8 cellular contexts compared by ENCODE assay signal in the genomic region with DNA sequence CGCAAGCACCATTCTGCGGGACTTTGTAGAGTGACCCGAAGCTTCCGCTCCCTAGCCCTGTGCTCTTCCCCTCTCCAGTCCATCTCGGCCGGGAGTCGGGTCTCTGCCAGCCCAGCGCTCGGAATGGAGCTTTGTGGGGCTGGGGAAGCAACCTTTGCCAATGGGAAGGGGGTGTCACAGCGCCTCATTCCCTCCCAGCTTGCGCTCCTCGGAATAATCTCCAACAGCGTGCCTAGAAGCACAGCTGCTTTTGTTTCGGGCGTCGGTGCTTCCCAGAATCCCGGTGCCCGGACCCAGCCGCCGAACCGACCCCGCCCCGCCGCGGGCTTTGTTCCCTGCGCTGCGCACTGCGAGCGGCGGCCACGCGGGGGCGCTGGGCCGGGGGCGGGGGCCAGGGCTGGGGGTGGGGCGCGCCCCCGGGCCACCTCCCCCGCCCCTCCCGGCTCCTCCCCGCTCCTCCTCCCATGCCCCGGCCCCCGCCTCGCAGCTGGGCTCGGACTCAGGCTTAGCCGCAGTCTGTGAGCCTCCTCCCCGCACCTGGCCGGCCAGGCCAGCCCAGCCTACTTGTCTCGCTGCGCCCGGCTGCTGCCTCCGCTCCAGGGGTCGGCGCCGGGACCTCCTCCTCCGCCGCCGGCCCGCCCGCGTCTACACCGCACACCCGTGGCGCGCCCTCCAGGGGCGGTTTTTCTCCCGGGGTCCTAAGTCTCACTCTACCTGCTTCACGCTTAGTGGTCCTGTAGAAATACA.
A peak's percentile ranks its signal among the peaks of the same experiment; 100 is the strongest.
DNase-seq lines count a peak whose midpoint lies in the region; ATAC-seq, FAIRE-seq and TF ChIP-seq lines count a peak whose summit lies in the region.

No MANE protein-coding gene starts in this region.

- H3K4me1 ChIP-seq in A549 (peaks cover 45% of the 10 kb centered on the region), HUES48 (ENCODE audit: control insufficient read depth, insufficient read depth, low read length) (peaks cover 11% of the 10 kb centered on the region), iPS-20b (ENCODE audit: insufficient read depth, low read length) (peaks cover 10% of the 10 kb centered on the region; the same call in 1 of the 2 replicates), smooth muscle cell (ENCODE audit: low read depth) (peaks cover 26% of the 10 kb centered on the region)

- H3K36me3 ChIP-seq in HUES48 (ENCODE audit: control insufficient read depth, insufficient read depth, low read length) (no peaks in the 10 kb centered on the region), iPS-20b (ENCODE audit: insufficient read depth, low read depth, low read length) (no peaks in the 10 kb centered on the region), smooth muscle cell (ENCODE audit: low read depth) (no peaks in the 10 kb centered on the region)

- H3K4me3 ChIP-seq in A549 (peak overlapping the region; percentile 35), HUES48 (ENCODE audit: low read depth, low read length) (peak overlapping the region; percentile 63), iPS-20b (ENCODE audit: low read length) (peak overlapping the region; percentile 83), smooth muscle cell (peak overlapping the region; percentile 72)

- peak; percentile 52 for TF ChIP-seq POLR2A in A549 (IDR thresholded peaks at IDR 0.05; ENCODE audit: low read length)

- H3K79me2 ChIP-seq in smooth muscle cell (ENCODE audit: low read depth) = no peaks in the 10 kb centered on the region

- TF ChIP-seq CTCF in A549 (IDR thresholded peaks at IDR 0.05) = peak; percentile 79
- TF ChIP-seq CTCF in GM13977 (IDR thresholded peaks at IDR 0.05; ENCODE audit: extremely low read depth, insufficient read depth, missing control alignments) = peak; percentile 48
- peak; percentile 68 for TF ChIP-seq CTCF in smooth muscle cell (IDR thresholded peaks at IDR 0.05; ENCODE audit: borderline replicate concordance, insufficient read depth, poor library complexity, severe bottlenecking)

- FAIRE-seq in A549 (lab: Jason Lieb, UNC) = no peak

- POLR2A ChIA-PET in A549 (lab: Yijun Ruan, JAX) = interaction anchor here (0.6 to 1.9 kb wide), 5 partner anchors 12 to 108 kb away, joined by 4 to 16 read pairs (median 4); a partner anchor contains a TSS

- peaks cover 5% of the 10 kb centered on the region for H3F3A ChIP-seq in smooth muscle cell (ENCODE audit: low read depth)

- DNase-seq in A549 (ENCODE audit: low read depth in 1 of 2, low spot score in 1 of 2) (peak; percentile 71 to 82), GM13977 (ENCODE audit: low spot score) (peak; percentile 89), SW 1271 (lab: John Stamatoyannopoulos, UW) (peak; percentile 5 to 29), astrocyte of the hippocampus (ENCODE audit: low read depth, low spot score) (peak; percentile 88), smooth muscle cell (lab: John Stamatoyannopoulos, UW; ENCODE audit: unreplicated experiment) (peak; percentile 40)

- peak in 1 of 2 experiments; percentile 61; a peak in 3 of 5 replicates for TF ChIP-seq RAD21 in A549 (conservative IDR thresholded peaks at IDR 0.05 in 1 of 2, IDR thresholded peaks at IDR 0.05 in 1 of 2)

- WGBS in A549 (ENCODE audit: missing lambda C conversion rate) = 6% methylated on average over 21 of the region's 68 CpGs
- 6% methylated on average over 43 of the region's 68 CpGs for WGBS in smooth muscle cell (ENCODE audit: low lambda C conversion rate)

- H3K27ac ChIP-seq in A549 (peak overlapping the region; percentile 99), HUES48 (ENCODE audit: low read depth, low read length) (peak overlapping the region; percentile 73), iPS-20b (ENCODE audit: low read length) (peak overlapping the region; percentile 88), smooth muscle cell (ENCODE audit: low read depth) (no peak overlapping the region)

- H3K9ac ChIP-seq in HUES48 (ENCODE audit: low read depth, low read length) = peak overlapping the region; percentile 62
- peak overlapping the region; percentile 89 for H3K9ac ChIP-seq in iPS-20b (ENCODE audit: low read depth, low read length)
- H3K9ac ChIP-seq in smooth muscle cell (ENCODE audit: low read depth) = peak overlapping the region; percentile 61

- CTCF ChIA-PET in A549 (lab: Yijun Ruan, JAX) = interaction anchor here (0.5 to 2.6 kb wide), 22 partner anchors 9 to 252 kb away, joined by 3 to 20 read pairs (median 4); a partner anchor contains a TSS

- peak; percentile 62 to 69 for ATAC-seq in A549
- ATAC-seq in GM21825 (IDR thresholded peaks at IDR 0.05; ENCODE audit: unreplicated experiment) = no peak

- no peaks in the 10 kb centered on the region for H3K9me3 ChIP-seq in A549
- H3K9me3 ChIP-seq in HUES48 (ENCODE audit: control insufficient read depth, insufficient read depth, low read length) = no peaks in the 10 kb centered on the region
- H3K9me3 ChIP-seq in iPS-20b (ENCODE audit: insufficient read depth, low read depth, low read length) = no peaks in the 10 kb centered on the region
- no peaks in the 10 kb centered on the region for H3K9me3 ChIP-seq in smooth muscle cell (replicated peaks; ENCODE audit: low read depth)

- in situ Hi-C loops in GM13977 (cut with MboI; ENCODE audit: low pct_unique_long_range_greater_than_20kb, low sequenced_read_pairs, unreplicated experiment) = no loop called here

- peak in 1 of 2 experiments; percentile 17; a peak in 2 of 5 replicates for TF ChIP-seq EP300 in A549 (IDR thresholded peaks at IDR 0.05)

- H2AFZ ChIP-seq in smooth muscle cell (ENCODE audit: low read depth) = peak overlapping the region; percentile 91

- H3K27me3 ChIP-seq in HUES48 (ENCODE audit: control insufficient read depth, insufficient read depth, low read length) (peaks cover 13% of the 10 kb centered on the region), iPS-20b (ENCODE audit: insufficient read depth, low read length) (peaks cover 22% of the 10 kb centered on the region), smooth muscle cell (ENCODE audit: low read depth) (no peaks in the 10 kb centered on the region)

- H3K4me2 ChIP-seq in A549 (peak overlapping the region; percentile 71), smooth muscle cell (peak overlapping the region; percentile 99)

- no peaks in the 10 kb centered on the region for H4K20me1 ChIP-seq in smooth muscle cell (ENCODE audit: low read depth)

TF ChIP-seq in A549, 52 proteins besides CTCF, POLR2A, EP300 and RAD21:
- TF ChIP-seq EHF (CRISPR knock-in tag; IDR thresholded peaks at IDR 0.05) (no peak), SMC3 (IDR thresholded peaks at IDR 0.05) (peak; percentile 85), HOXB13 (CRISPR knock-in tag; IDR thresholded peaks at IDR 0.05; ENCODE audit: low read depth) (peak; percentile 66; the same call in 1 of the 2 replicates), TFCP2L1 (CRISPR knock-in tag; IDR thresholded peaks at IDR 0.05) (no peak), RFX5 (IDR thresholded peaks at IDR 0.05) (no peak), PHF8 (IDR thresholded peaks at IDR 0.05; ENCODE audit: borderline replicate concordance, low read depth) (no peak), JUN (IDR thresholded peaks at IDR 0.05) (peak in 1 of 2 experiments; percentile 85; a peak in 4 of 5 replicates), HOXB5 (CRISPR knock-in tag; IDR thresholded peaks at IDR 0.05) (peak; percentile 74; the same call in 1 of the 2 replicates)
- TF ChIP-seq, protein P1, sequence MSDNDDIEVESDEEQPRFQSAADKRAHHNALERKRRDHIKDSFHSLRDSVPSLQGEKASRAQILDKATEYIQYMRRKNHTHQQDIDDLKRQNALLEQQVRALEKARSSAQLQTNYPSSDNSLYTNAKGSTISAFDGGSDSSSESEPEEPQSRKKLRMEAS (IDR thresholded peaks at IDR 0.05) = peak; percentile 45; the same call in 1 of the 2 replicates
- TF ChIP-seq, protein P2, sequence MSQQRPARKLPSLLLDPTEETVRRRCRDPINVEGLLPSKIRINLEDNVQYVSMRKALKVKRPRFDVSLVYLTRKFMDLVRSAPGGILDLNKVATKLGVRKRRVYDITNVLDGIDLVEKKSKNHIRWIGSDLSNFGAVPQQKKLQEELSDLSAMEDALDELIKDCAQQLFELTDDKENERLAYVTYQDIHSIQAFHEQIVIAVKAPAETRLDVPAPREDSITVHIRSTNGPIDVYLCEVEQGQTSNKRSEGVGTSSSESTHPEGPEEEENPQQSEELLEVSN (IDR thresholded peaks at IDR 0.05; ENCODE audit: borderline replicate concordance, low read depth) = 0 out of 2 replicates have a peak, but pooled peaks have one; percentile 48
- TF ChIP-seq, protein P3, sequence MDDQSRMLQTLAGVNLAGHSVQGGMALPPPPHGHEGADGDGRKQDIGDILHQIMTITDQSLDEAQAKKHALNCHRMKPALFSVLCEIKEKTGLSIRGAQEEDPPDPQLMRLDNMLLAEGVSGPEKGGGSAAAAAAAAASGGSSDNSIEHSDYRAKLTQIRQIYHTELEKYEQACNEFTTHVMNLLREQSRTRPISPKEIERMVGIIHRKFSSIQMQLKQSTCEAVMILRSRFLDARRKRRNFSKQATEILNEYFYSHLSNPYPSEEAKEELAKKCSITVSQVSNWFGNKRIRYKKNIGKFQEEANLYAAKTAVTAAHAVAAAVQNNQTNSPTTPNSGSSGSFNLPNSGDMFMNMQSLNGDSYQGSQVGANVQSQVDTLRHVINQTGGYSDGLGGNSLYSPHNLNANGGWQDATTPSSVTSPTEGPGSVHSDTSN (IDR thresholded peaks at IDR 0.05) = 0 out of 2 replicates have a peak, but pooled peaks have one; percentile 34
- TF ChIP-seq, protein P4, sequence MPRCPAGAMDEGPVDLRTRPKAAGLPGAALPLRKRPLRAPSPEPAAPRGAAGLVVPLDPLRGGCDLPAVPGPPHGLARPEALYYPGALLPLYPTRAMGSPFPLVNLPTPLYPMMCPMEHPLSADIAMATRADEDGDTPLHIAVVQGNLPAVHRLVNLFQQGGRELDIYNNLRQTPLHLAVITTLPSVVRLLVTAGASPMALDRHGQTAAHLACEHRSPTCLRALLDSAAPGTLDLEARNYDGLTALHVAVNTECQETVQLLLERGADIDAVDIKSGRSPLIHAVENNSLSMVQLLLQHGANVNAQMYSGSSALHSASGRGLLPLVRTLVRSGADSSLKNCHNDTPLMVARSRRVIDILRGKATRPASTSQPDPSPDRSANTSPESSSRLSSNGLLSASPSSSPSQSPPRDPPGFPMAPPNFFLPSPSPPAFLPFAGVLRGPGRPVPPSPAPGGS (IDR thresholded peaks at IDR 0.05) = 0 out of 3 replicates have a peak, but pooled peaks have one; percentile 37
- TF ChIP-seq, protein P5, sequence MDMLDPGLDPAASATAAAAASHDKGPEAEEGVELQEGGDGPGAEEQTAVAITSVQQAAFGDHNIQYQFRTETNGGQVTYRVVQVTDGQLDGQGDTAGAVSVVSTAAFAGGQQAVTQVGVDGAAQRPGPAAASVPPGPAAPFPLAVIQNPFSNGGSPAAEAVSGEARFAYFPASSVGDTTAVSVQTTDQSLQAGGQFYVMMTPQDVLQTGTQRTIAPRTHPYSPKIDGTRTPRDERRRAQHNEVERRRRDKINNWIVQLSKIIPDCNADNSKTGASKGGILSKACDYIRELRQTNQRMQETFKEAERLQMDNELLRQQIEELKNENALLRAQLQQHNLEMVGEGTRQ (IDR thresholded peaks at IDR 0.05) = no peak

Comparison
In these comparisons a context has a peak if more than half of its experiments do, and no peak if none do; other contexts are left out.
1. DNase-seq: peak in every context shown above with its lines; median percentile 89 in GM13977; 88 in astrocyte of the hippocampus; 76 in A549; 40 in smooth muscle cell; 17 in SW 1271.